ENCODE assay signal across 21 cellular contexts in the genomic region with DNA sequence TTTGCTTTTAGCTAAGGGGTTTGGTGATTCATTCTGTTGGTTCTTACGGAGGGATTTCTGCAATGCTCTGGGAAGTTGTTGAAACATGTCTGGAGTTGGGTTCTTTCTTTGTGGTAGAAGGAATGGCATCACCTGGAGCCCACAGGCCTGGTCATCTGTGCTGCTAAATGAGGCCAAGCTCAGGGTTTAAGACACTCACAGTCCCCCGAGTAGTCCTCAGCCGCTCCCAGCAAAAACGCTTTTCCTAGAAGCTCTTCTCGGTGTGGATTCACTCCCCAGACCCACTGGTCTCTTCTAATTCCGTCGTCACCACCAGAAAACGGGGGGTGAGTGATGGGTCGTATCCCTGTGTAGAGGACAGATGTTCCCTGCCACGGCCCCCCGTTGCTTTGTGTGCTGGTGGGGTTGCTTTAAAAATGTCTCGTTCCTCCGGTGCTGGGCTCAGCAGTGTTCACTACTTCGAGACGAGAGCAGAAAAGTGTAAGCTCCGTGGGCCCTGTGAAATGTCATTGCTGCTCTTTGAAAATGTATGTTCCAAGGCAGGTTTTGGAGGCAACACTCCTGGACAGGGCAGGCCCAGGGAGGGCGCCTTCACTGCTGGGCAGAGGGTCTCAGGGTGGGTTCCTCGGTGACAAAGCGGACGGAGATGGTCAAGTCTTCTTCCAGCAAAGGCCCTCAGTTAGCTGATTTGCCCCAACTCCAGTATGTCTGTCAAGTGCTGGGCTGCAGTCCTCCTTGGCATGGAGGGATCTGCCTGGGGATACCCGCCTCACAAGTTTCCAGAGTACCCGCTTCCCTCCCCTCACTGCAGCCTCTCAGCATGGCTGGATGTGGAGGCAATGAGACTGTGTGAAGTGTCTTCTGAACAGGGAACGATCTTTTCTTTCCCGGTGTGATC. TPM values are rescaled to one million over a fixed set of nuclear protein-coding genes. Genes with fewer than 3 reads are reported as not detected.
DNase-seq lines count a peak whose midpoint lies in the region; ATAC-seq and TF ChIP-seq lines count a peak whose summit lies in the region.
"Had no signal": no experiment of that assay in that cellular context is flagged by ENCODE, and none has a peak within 500 bp of the region (broad histone marks: within the 10 kb centered on the region; RNA-seq: fewer than 3 reads in every experiment).

No MANE protein-coding gene starts in this region.

- peaks cover 0 to 13% of the 10 kb centered on the region in 2 donors for H3K4me1 Mint-ChIP-seq in natural killer cell treated with Interleukin-12 subunit alpha and Interleukin-12 subunit beta and Interleukin-15 and Interleukin-18, amount 100 ng/mL, for 72 hours (ENCODE audit: low read depth in 2 of 2)
- H3K4me1 Mint-ChIP-seq in natural killer cell: peaks cover 0 to 11% of the 10 kb centered on the region in 2 donors
- H3K4me1 Mint-ChIP-seq in nephron: peaks cover 63% of the 10 kb centered on the region
- H3K4me1 Mint-ChIP-seq: CD4-positive, alpha-beta memory T cell had no signal

- H4K20me1 ChIP-seq in mammary epithelial cell (ENCODE audit: insufficient read depth, low read length): no peaks in the 10 kb centered on the region

- H3K4me1 ChIP-seq in mammary epithelial cell (ENCODE audit: insufficient read depth, low read length): peaks cover 33% of the 10 kb centered on the region
- H3K4me1 ChIP-seq: uterus had no signal

- no peaks in the 10 kb centered on the region for H3K27me3 ChIP-seq in mammary epithelial cell (ENCODE audit: insufficient read depth, low read length)
- H3K27me3 ChIP-seq: uterus had no signal

- H3K9me3 Mint-ChIP-seq in natural killer cell treated with Interleukin-12 subunit alpha and Interleukin-12 subunit beta and Interleukin-15 and Interleukin-18, amount 100 ng/mL, for 72 hours: peaks cover 6% of the 10 kb centered on the region
- peaks cover 4 to 8% of the 10 kb centered on the region in 2 donors for H3K9me3 Mint-ChIP-seq in natural killer cell
- H3K9me3 Mint-ChIP-seq in nephron: peaks cover 5% of the 10 kb centered on the region
- H3K9me3 Mint-ChIP-seq: dendritic cell treated with granulocyte-macrophage colony-stimulating factor and Interleukin-4, amounts not matched to agents 40 ng/mL and 50 ng/mL, for 4 days; stimulated activated naive CD8-positive, alpha-beta T cell treated with anti-CD3 and anti-CD28 coated beads, Interleukin-15, Interleukin-2, amounts not matched to agents 100 ng/mL and 50 ng/mL, for 24 hours had no signal

- peak overlapping the region; percentile 41 for H3K27ac ChIP-seq in mammary epithelial cell (ENCODE audit: insufficient read depth, low read depth, low read length)
- H3K27ac ChIP-seq: brain microvascular endothelial cell, uterus had no signal

- peak overlapping the region; percentile 63 for H3K4me2 ChIP-seq in mammary epithelial cell (ENCODE audit: insufficient read depth, low read depth, low read length)

- no peaks in the 10 kb centered on the region for H3K9me3 ChIP-seq in mammary epithelial cell (replicated peaks; ENCODE audit: insufficient read depth, low read length)
- H3K9me3 ChIP-seq: uterus had no signal

- CTCF ChIA-PET in mammary epithelial cell (lab: Charles Lee; ENCODE audit: low non-redundant PET): no interaction called here

- peak; percentile 13 for DNase-seq in natural killer cell treated with Interleukin-12 subunit alpha and Interleukin-12 subunit beta and Interleukin-15 and Interleukin-18, amount 100 ng/mL, for 72 hours (ENCODE audit: low spot score)
- DNase-seq in natural killer cell (no peak), mammary epithelial cell (peak; percentile 92), ureter (ENCODE audit: low spot score) (peak; percentile 14), NCI-H2227 treated with DMSO at 0.1 percent for 48 hours (lab: John Stamatoyannopoulos, UW) (no peak), NOMO-1 (lab: John Stamatoyannopoulos, UW; ENCODE audit: unreplicated experiment in 2 of 2) (no peak)
- DNase-seq: activated T-cell treated with anti-CD3 and anti-CD28 coated beads, Interleukin-2, amount 50 U/mL, for 48 hours; erythroblast; Karpas-422; nephron progenitor cell had no signal

- no peak overlapping the region for H3K4me3 ChIP-seq in mammary epithelial cell (replicated peaks in 1 of 3; ENCODE audit: insufficient read depth in 1 of 3, low read depth in 2 of 3, low read length in 3 of 3)
- H3K4me3 ChIP-seq: uterus had no signal

- H2AFZ ChIP-seq in mammary epithelial cell (ENCODE audit: low read depth, low read length): peak overlapping the region; percentile 80

- H3K36me3 ChIP-seq in mammary epithelial cell (ENCODE audit: insufficient read depth, low read length): no peaks in the 10 kb centered on the region
- H3K36me3 ChIP-seq: brain microvascular endothelial cell, uterus had no signal

- peaks cover 16 to 54% of the 10 kb centered on the region in 2 donors for H3K27me3 Mint-ChIP-seq in natural killer cell treated with Interleukin-12 subunit alpha and Interleukin-12 subunit beta and Interleukin-15 and Interleukin-18, amount 100 ng/mL, for 72 hours
- H3K27me3 Mint-ChIP-seq in natural killer cell (ENCODE audit: low read depth in 2 of 2) (peaks cover 32 to 40% of the 10 kb centered on the region in 2 donors), nephron (ENCODE audit: low read depth) (peaks cover 47% of the 10 kb centered on the region)

- H3K27ac Mint-ChIP-seq in natural killer cell treated with Interleukin-12 subunit alpha and Interleukin-12 subunit beta and Interleukin-15 and Interleukin-18, amount 100 ng/mL, for 72 hours: no peak overlapping the region
- H3K27ac Mint-ChIP-seq in natural killer cell (no peak overlapping the region), nephron (peak overlapping the region in 2 of 3 experiments; percentile 43 to 44)
- H3K27ac Mint-ChIP-seq: activated naive CD8-positive, alpha-beta T cell; CD4-positive, alpha-beta memory T cell; dendritic cell treated with granulocyte-macrophage colony-stimulating factor and Interleukin-4, amounts not matched to agents 40 ng/mL and 50 ng/mL, for 4 days; nephron progenitor cell; stimulated activated naive CD8-positive, alpha-beta T cell treated with anti-CD3 and anti-CD28 coated beads, Interleukin-15, Interleukin-2, amounts not matched to agents 100 ng/mL and 50 ng/mL, for 24 hours had no signal

- 8% methylated on average over 19 of the region's 24 CpGs for WGBS in mammary epithelial cell (ENCODE audit: low coverage, missing lambda C conversion rate)

- in situ Hi-C loops in mammary epithelial cell (cut with MboI; ENCODE audit: low sequenced_read_pairs in 2 of 2): no loop called here

- peak overlapping the region; percentile 6 for H3K9ac ChIP-seq in mammary epithelial cell (ENCODE audit: insufficient read depth, low read length)

- intact Hi-C loops in natural killer cell (cut with micrococcal nuclease): no loop called here
- intact Hi-C loops in mammary epithelial cell (cut with micrococcal nuclease): loop anchor here (2.0 to 10.0 kb wide), 4 partner anchors 33 to 320 kb away; no protein-coding TSS in a partner anchor

- dilution Hi-C loops in mammary epithelial cell (cut with HindIII; ENCODE audit: low sequenced_read_pairs): loop anchor here (10.0 kb wide), 1 partner anchor 173 kb away; no protein-coding TSS in a partner anchor

- H3K36me3 Mint-ChIP-seq in natural killer cell treated with Interleukin-12 subunit alpha and Interleukin-12 subunit beta and Interleukin-15 and Interleukin-18, amount 100 ng/mL, for 72 hours: no peaks in the 10 kb centered on the region
- H3K36me3 Mint-ChIP-seq in natural killer cell (no peaks in the 10 kb centered on the region), nephron (ENCODE audit: low read depth) (no peaks in the 10 kb centered on the region)
- H3K36me3 Mint-ChIP-seq: activated naive CD8-positive, alpha-beta T cell; CD4-positive, alpha-beta memory T cell had no signal

- no TSS peak for BruUV-seq in mammary epithelial cell (replicated peaks; lab: Mats Ljungman, UMichigan)

- no peak for ATAC-seq in natural killer cell treated with Interleukin-12 subunit alpha and Interleukin-12 subunit beta and Interleukin-15 and Interleukin-18, amount 100 ng/mL, for 72 hours
- ATAC-seq in natural killer cell (no peak), HG03457 (IDR thresholded peaks at IDR 0.05; ENCODE audit: unreplicated experiment) (no peak)

- TF ChIP-seq CTCF in natural killer cell (IDR thresholded peaks at IDR 0.05) (no peak), mammary epithelial cell (conservative IDR thresholded peaks at IDR 0.05 in 1 of 2, IDR thresholded peaks at IDR 0.05 in 1 of 2; ENCODE audit: extremely low read depth in 1 of 2, insufficient read depth in 1 of 2, low read depth in 1 of 2, low read length in 2 of 2) (no peak), nephron (IDR thresholded peaks at IDR 0.05; ENCODE audit: unreplicated experiment in 3 of 3) (no peak)

- H3K79me2 ChIP-seq in mammary epithelial cell (ENCODE audit: insufficient read depth, low read length): no peaks in the 10 kb centered on the region

- no peak overlapping the region for H3K4me3 Mint-ChIP-seq in natural killer cell treated with Interleukin-12 subunit alpha and Interleukin-12 subunit beta and Interleukin-15 and Interleukin-18, amount 100 ng/mL, for 72 hours
- no peak overlapping the region for H3K4me3 Mint-ChIP-seq in natural killer cell
- peak overlapping the region in 2 of 3 experiments; percentile 6 to 69 for H3K4me3 Mint-ChIP-seq in nephron
- H3K4me3 Mint-ChIP-seq: activated naive CD8-positive, alpha-beta T cell; CD4-positive, alpha-beta memory T cell; dendritic cell treated with granulocyte-macrophage colony-stimulating factor and Interleukin-4, amounts not matched to agents 40 ng/mL and 50 ng/mL, for 4 days; nephron progenitor cell; stimulated activated naive CD8-positive, alpha-beta T cell treated with anti-CD3 and anti-CD28 coated beads, Interleukin-15, Interleukin-2, amounts not matched to agents 100 ng/mL and 50 ng/mL, for 24 hours had no signal

RNA-seq across cellular contexts. Expression of a gene that starts 37.3 kb away (rescaled TPM):
- not detected for total RNA-seq in natural killer cell treated with Interleukin-12 subunit alpha and Interleukin-12 subunit beta and Interleukin-15 and Interleukin-18, amount 100 ng/mL, for 72 hours
- total RNA-seq in natural killer cell (not detected), mammary epithelial cell (under 1 TPM in 1 of 2 donors, not detected in 1; under 0.01 TPM), ureter (not detected)
- polyA plus RNA-seq in mammary epithelial cell: 0.01 TPM
- not detected for polyA minus RNA-seq in mammary epithelial cell
- total RNA-seq: CD4-positive, alpha-beta memory T cell; glomerular endothelial cell; lung microvascular endothelial cell; renal cortical epithelial cell; uterus had no signal
- polyA plus RNA-seq: CD4-positive, alpha-beta memory T cell had no signal

Comparison
In these comparisons a context has a peak if more than half of its experiments do, and no peak if none do; other contexts are left out.
1. DNase-seq: peak in natural killer cell treated with Interleukin-12 subunit alpha and Interleukin-12 subunit beta and Interleukin-15 and Interleukin-18, amount 100 ng/mL, for 72 hours (single experiment), mammary epithelial cell (single experiment) and ureter (single experiment); none in natural killer cell (single experiment), NCI-H2227 treated with DMSO at 0.1 percent for 48 hours (single experiment) and NOMO-1 (0 of 2).
2. H3K27ac Mint-ChIP-seq: peak in nephron (2 of 3); none in natural killer cell treated with Interleukin-12 subunit alpha and Interleukin-12 subunit beta and Interleukin-15 and Interleukin-18, amount 100 ng/mL, for 72 hours (0 of 2) and natural killer cell (0 of 2).
3. H3K4me3 Mint-ChIP-seq: peak in nephron (2 of 3); none in natural killer cell treated with Interleukin-12 subunit alpha and Interleukin-12 subunit beta and Interleukin-15 and Interleukin-18, amount 100 ng/mL, for 72 hours (single experiment) and natural killer cell (single experiment).